3 cellular contexts compared by ENCODE assay signal in the genomic region with DNA sequence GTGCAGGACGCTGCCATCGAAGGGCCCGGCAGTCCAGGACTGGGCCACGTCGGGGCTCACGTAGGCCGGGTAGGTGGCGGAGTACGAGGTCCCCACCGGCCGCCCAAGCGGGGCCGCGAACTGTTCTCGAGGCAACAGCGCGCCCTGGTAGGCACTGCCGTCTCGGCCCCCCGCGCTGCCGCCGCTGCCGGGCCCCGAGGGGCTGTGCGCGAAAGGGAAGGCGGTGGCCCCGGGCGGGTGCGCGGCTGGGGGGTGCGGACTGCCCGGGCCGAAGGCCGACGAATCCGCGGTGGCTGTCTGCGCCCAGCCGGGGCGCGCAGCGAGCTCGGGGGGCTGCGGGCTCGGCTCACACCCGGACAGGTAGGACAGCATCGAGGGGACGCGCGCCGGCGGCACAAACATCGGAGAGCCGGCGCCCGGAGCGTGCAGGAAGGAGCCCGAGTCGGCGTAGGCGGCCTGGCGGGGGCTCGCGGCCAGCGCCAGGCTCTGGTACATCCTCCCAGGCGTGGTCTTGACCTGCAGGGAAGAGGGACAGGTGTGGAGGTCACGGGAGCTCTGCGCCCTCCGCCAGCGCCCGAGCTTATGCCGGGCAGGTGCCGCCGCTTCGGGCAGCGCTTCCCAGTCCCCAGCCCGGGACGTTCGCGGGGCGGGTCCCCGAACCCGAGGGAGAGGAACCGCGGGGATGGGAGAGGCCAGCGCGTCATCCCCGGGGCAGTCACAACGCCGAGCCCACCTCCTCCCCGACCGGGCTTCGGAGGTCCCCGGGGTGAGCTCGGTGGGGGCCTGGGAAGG.
TF ChIP-seq lines count a peak whose summit lies in the region.

No MANE protein-coding gene starts in this region.

TF ChIP-seq in HEK293, 187 proteins besides CTCF, POLR2A, EP300 and RAD21 (continues in another document):
- TF ChIP-seq ZNF292 (tag by site-specific recombination; IDR thresholded peaks at IDR 0.05; ENCODE audit: borderline replicate concordance, low read depth) (no peak), ZNF362 (tag by site-specific recombination; IDR thresholded peaks at IDR 0.05) (no peak), ZNF138 (tag by site-specific recombination; IDR thresholded peaks at IDR 0.05; ENCODE audit: borderline replicate concordance) (no peak), HOXD13 (CRISPR knock-in tag; IDR thresholded peaks at IDR 0.05; ENCODE audit: borderline replicate concordance) (no peak)
- TF ChIP-seq, protein P1, sequence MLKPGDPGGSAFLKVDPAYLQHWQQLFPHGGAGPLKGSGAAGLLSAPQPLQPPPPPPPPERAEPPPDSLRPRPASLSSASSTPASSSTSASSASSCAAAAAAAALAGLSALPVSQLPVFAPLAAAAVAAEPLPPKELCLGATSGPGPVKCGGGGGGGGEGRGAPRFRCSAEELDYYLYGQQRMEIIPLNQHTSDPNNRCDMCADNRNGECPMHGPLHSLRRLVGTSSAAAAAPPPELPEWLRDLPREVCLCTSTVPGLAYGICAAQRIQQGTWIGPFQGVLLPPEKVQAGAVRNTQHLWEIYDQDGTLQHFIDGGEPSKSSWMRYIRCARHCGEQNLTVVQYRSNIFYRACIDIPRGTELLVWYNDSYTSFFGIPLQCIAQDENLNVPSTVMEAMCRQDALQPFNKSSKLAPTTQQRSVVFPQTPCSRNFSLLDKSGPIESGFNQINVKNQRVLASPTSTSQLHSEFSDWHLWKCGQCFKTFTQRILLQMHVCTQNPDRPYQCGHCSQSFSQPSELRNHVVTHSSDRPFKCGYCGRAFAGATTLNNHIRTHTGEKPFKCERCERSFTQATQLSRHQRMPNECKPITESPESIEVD (tag by site-specific recombination; IDR thresholded peaks at IDR 0.05), result no peak
- TF ChIP-seq, protein P2, sequence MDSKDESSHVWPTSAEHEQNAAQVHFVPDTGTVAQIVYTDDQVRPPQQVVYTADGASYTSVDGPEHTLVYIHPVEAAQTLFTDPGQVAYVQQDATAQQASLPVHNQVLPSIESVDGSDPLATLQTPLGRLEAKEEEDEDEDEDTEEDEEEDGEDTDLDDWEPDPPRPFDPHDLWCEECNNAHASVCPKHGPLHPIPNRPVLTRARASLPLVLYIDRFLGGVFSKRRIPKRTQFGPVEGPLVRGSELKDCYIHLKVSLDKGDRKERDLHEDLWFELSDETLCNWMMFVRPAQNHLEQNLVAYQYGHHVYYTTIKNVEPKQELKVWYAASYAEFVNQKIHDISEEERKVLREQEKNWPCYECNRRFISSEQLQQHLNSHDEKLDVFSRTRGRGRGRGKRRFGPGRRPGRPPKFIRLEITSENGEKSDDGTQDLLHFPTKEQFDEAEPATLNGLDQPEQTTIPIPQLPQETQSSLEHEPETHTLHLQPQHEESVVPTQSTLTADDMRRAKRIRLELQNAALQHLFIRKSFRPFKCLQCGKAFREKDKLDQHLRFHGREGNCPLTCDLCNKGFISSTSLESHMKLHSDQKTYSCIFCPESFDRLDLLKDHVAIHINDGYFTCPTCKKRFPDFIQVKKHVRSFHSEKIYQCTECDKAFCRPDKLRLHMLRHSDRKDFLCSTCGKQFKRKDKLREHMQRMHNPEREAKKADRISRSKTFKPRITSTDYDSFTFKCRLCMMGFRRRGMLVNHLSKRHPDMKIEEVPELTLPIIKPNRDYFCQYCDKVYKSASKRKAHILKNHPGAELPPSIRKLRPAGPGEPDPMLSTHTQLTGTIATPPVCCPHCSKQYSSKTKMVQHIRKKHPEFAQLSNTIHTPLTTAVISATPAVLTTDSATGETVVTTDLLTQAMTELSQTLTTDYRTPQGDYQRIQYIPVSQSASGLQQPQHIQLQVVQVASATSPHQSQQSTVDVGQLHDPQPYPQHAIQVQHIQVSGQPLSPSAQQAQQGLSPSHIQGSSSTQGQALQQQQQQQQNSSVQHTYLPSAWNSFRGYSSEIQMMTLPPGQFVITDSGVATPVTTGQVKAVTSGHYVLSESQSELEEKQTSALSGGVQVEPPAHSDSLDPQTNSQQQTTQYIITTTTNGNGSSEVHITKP (tag by site-specific recombination; IDR thresholded peaks at IDR 0.05), result no peak

TF ChIP-seq in HepG2, 621 proteins besides CTCF, POLR2A, EP300 and RAD21 (continues in another document):
- TF ChIP-seq ZNF274 (CRISPR knock-in tag; IDR thresholded peaks at IDR 0.05) (no peak), ZNF44 (CRISPR knock-in tag; IDR thresholded peaks at IDR 0.05) (no peak), FIP1L1 (IDR thresholded peaks at IDR 0.05; ENCODE audit: borderline replicate concordance, insufficient read depth, low read depth, low read length) (no peak), FOXP1 (IDR thresholded peaks at IDR 0.05) (no peak), FOXP1 (CRISPR knock-in tag; IDR thresholded peaks at IDR 0.05) (no peak), KAT2B (IDR thresholded peaks at IDR 0.05; ENCODE audit: borderline replicate concordance, low read depth, low read length) (no peak), ZBTB26 (CRISPR knock-in tag; IDR thresholded peaks at IDR 0.05; ENCODE audit: borderline replicate concordance) (no peak), ZNF326 (CRISPR knock-in tag; IDR thresholded peaks at IDR 0.05; ENCODE audit: borderline replicate concordance) (no peak), MTERF4 (CRISPR knock-in tag; IDR thresholded peaks at IDR 0.05) (no peak), TOPORS (CRISPR knock-in tag; IDR thresholded peaks at IDR 0.05) (no peak), ZNF746 (CRISPR knock-in tag; IDR thresholded peaks at IDR 0.05) (no peak)
- TF ChIP-seq, protein P3, sequence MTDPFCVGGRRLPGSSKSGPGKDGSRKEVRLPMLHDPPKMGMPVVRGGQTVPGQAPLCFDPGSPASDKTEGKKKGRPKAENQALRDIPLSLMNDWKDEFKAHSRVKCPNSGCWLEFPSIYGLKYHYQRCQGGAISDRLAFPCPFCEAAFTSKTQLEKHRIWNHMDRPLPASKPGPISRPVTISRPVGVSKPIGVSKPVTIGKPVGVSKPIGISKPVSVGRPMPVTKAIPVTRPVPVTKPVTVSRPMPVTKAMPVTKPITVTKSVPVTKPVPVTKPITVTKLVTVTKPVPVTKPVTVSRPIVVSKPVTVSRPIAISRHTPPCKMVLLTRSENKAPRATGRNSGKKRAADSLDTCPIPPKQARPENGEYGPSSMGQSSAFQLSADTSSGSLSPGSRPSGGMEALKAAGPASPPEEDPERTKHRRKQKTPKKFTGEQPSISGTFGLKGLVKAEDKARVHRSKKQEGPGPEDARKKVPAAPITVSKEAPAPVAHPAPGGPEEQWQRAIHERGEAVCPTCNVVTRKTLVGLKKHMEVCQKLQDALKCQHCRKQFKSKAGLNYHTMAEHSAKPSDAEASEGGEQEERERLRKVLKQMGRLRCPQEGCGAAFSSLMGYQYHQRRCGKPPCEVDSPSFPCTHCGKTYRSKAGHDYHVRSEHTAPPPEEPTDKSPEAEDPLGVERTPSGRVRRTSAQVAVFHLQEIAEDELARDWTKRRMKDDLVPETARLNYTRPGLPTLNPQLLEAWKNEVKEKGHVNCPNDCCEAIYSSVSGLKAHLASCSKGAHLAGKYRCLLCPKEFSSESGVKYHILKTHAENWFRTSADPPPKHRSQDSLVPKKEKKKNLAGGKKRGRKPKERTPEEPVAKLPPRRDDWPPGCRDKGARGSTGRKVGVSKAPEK (CRISPR knock-in tag; IDR thresholded peaks at IDR 0.05; ENCODE audit: borderline replicate concordance), result no peak
- TF ChIP-seq, protein P4, sequence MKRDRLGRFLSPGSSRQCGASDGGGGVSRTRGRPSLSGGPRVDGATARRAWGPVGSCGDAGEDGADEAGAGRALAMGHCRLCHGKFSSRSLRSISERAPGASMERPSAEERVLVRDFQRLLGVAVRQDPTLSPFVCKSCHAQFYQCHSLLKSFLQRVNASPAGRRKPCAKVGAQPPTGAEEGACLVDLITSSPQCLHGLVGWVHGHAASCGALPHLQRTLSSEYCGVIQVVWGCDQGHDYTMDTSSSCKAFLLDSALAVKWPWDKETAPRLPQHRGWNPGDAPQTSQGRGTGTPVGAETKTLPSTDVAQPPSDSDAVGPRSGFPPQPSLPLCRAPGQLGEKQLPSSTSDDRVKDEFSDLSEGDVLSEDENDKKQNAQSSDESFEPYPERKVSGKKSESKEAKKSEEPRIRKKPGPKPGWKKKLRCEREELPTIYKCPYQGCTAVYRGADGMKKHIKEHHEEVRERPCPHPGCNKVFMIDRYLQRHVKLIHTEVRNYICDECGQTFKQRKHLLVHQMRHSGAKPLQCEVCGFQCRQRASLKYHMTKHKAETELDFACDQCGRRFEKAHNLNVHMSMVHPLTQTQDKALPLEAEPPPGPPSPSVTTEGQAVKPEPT (CRISPR knock-in tag; IDR thresholded peaks at IDR 0.05; ENCODE audit: low read depth), result no peak

TF ChIP-seq in GM12891, 5 proteins besides CTCF, POLR2A, EP300 and RAD21:
- no peak for TF ChIP-seq PAX5 (IDR thresholded peaks at IDR 0.05; ENCODE audit: insufficient read depth, low read length, severe bottlenecking)
- no peak for TF ChIP-seq POU2F2 (IDR thresholded peaks at IDR 0.05; ENCODE audit: low read depth, low read length)
- TF ChIP-seq TAF1 (IDR thresholded peaks at IDR 0.05; ENCODE audit: low read depth, low read length), result no peak
- no peak for TF ChIP-seq SPI1 (IDR thresholded peaks at IDR 0.05; ENCODE audit: low read depth, low read length)
